2 cellular contexts compared by ENCODE assay signal in the genomic region with DNA sequence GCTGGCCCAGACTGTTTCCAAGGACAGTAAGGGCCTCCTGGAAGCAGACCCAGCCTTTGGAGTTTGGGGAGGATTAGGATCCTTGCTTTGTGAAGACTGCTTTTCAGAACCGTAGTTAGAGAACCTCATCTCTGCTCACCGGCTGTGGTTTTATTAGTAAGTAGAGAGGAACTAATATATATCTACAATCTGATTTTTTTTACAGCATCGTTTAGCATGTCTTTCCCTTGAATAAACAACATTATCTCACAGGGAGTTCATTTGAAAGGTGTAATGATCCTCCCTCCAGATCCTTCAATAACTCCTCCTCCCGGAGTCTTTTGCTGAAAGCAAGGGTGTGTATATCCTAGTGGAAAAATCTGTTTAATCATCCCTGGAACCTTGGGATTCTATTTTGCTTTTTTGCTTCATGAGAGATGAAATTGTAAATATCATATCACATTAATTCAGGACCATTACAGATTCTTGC.
TF ChIP-seq lines count a peak whose summit lies in the region.

No MANE protein-coding gene starts in this region.

TF ChIP-seq in IMR-90, 13 proteins besides CTCF, POLR2A, EP300 and RAD21:
- no peak for TF ChIP-seq FOS (IDR thresholded peaks at IDR 0.05; ENCODE audit: low read depth, low read length)

TF ChIP-seq in HepG2, 621 proteins besides CTCF, POLR2A, EP300 and RAD21:
- TF ChIP-seq FOSL1 (CRISPR knock-in tag; IDR thresholded peaks at IDR 0.05; ENCODE audit: borderline replicate concordance) = no peak
- no peak for TF ChIP-seq ZNF234 (CRISPR knock-in tag; conservative IDR thresholded peaks at IDR 0.05)
- no peak for TF ChIP-seq ZNF782 (CRISPR knock-in tag; IDR thresholded peaks at IDR 0.05; ENCODE audit: borderline replicate concordance)
- no peak for TF ChIP-seq KAT7 (CRISPR knock-in tag; IDR thresholded peaks at IDR 0.05; ENCODE audit: borderline replicate concordance)
- no peak for TF ChIP-seq HOXA7 (CRISPR knock-in tag; IDR thresholded peaks at IDR 0.05)
- TF ChIP-seq MTF2 (CRISPR knock-in tag; IDR thresholded peaks at IDR 0.05; ENCODE audit: borderline replicate concordance) = no peak
- TF ChIP-seq STAT6 (CRISPR knock-in tag; IDR thresholded peaks at IDR 0.05; ENCODE audit: borderline replicate concordance) = no peak
- TF ChIP-seq MIER3 (CRISPR knock-in tag; IDR thresholded peaks at IDR 0.05; ENCODE audit: borderline replicate concordance) = no peak
- no peak for TF ChIP-seq GRHL1 (CRISPR knock-in tag; conservative IDR thresholded peaks at IDR 0.05)
- TF ChIP-seq GMEB1 (CRISPR knock-in tag; IDR thresholded peaks at IDR 0.05; ENCODE audit: borderline replicate concordance) = no peak
- TF ChIP-seq SNAPC4 (CRISPR knock-in tag; IDR thresholded peaks at IDR 0.05) = no peak
